In the genomic region with DNA sequence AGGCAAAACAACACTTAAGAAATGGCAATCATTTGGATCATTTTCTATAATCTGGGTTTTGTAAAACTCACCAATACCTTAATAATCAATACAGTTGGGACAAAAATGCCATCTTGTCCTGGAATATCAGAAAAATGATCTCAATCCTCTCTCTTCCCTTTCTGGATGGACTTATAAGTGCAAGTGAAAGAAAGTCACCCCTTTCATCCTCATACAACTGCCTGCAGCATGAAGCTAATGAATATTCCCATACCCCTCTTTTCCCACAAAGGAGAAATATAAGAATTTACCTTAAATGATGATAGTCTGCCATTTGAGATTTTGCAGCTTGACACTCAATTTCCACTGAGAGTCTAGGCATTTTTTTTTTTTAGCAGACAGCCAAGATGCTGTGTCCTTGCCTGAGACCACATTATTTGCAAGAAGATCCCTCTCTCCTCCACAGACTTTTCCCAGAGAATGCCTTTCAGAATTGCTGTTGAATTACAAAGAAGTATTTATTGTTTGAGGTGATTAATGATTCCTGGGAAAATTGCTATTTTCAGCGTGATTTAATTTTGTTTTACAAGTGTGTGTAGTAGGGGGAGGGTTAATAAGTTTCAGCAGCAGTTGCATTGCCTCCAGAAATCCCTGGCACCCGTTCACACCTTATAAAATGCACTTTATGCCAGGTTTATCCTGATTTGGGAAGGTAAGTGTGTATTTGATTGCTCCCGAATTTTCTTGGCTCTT, we compare ENCODE assay signal across 20 cellular contexts. TPM values are rescaled to one million over a fixed set of nuclear protein-coding genes. Genes with fewer than 3 reads are reported as not detected.
DNase-seq lines count a peak whose midpoint lies in the region; ATAC-seq and TF ChIP-seq lines count a peak whose summit lies in the region.
"Had no signal": no experiment of that assay in that cellular context is flagged by ENCODE, and none has a peak within 500 bp of the region (broad histone marks: within the 10 kb centered on the region; RNA-seq: fewer than 3 reads in every experiment).

No MANE protein-coding gene starts in this region.

- DNase-seq in colonic mucosa (peak; percentile 18), mesenchymal stem cell (no peak), sigmoid colon (no peak), dedifferentiated amniotic fluid mesenchymal stem cell (ENCODE audit: extremely low spot score) (no peak)
- no peak for DNase-seq in effector CD8-positive, alpha-beta T cell (lab: John Stamatoyannopoulos, UW)
- no peak for DNase-seq in stimulated activated CD4-positive, alpha-beta T cell treated with anti-CD3 and anti-CD28 coated beads, Interleukin-12 subunit alpha, Interleukin-12 subunit beta, amount 100 ng/mL, for 4 hours
- DNase-seq: C1 segment of cervical spinal cord, H7, Karpas-422, MG63, NCI-H1048, NCI-H1436, NCI-H1930, NCI-H226, NCI-H524, NCI-H82, PC-3 had no signal

- no peak overlapping the region for H2BK15ac ChIP-seq in mesenchymal stem cell (ENCODE audit: low read depth, poor library complexity, severe bottlenecking)

- no peak overlapping the region for H3K14ac ChIP-seq in mesenchymal stem cell (ENCODE audit: low read length in 2 of 2)

- H3K79me1 ChIP-seq in mesenchymal stem cell (replicated peaks; ENCODE audit: low read length, poor library complexity, severe bottlenecking): no peaks in the 10 kb centered on the region

- H3K36me3 ChIP-seq in colonic mucosa (no peaks in the 10 kb centered on the region), mesenchymal stem cell (ENCODE audit: control insufficient read depth in 1 of 2, insufficient read depth in 2 of 2, low read depth in 1 of 2, low read length in 2 of 2) (peaks cover 10 to 41% of the 10 kb centered on the region in 2 experiments), sigmoid colon (peaks cover 0 to 5% (median under 1%) of the 10 kb centered on the region in 4 donors)

- H2BK12ac ChIP-seq in mesenchymal stem cell (ENCODE audit: low read length in 2 of 2): no peak overlapping the region

- no peaks in the 10 kb centered on the region for H3K4me1 ChIP-seq in colonic mucosa
- H3K4me1 ChIP-seq in mesenchymal stem cell (ENCODE audit: control insufficient read depth, insufficient read depth, low read depth, low read length): peaks cover 21% of the 10 kb centered on the region
- H3K4me1 ChIP-seq in sigmoid colon: peaks cover 0 to 71% (median 55%) of the 10 kb centered on the region in 4 donors

- no peak overlapping the region for H4K8ac ChIP-seq in mesenchymal stem cell (ENCODE audit: low read length)

- no peak overlapping the region for H2BK5ac ChIP-seq in mesenchymal stem cell (ENCODE audit: low read depth, low read length, poor library complexity, severe bottlenecking)

- WGBS in mesenchymal stem cell: 5% methylated on average over 1 of the region's 3 CpGs
- 8 to 55% methylated on average over 3 of the region's 3 CpGs for WGBS in sigmoid colon, 2 donors

- H3K9ac ChIP-seq in colonic mucosa (ENCODE audit: low read depth in 2 of 2, low read length in 2 of 2): peak overlapping the region in 1 of 2 donors; percentile 44
- H3K9ac ChIP-seq in mesenchymal stem cell (ENCODE audit: low read length): peak overlapping the region; percentile 9

- intact Hi-C loops in colonic mucosa (cut with DNase I) (no loop called here), sigmoid colon (cut with DNase I) (no loop called here)

- H3K4me3 ChIP-seq in colonic mucosa (no peak overlapping the region), mesenchymal stem cell (ENCODE audit: insufficient read depth in 1 of 2, low read depth in 1 of 2, low read length in 2 of 2) (no peak overlapping the region), sigmoid colon (no peak overlapping the region)
- H3K4me3 ChIP-seq: MG63 had no signal

- no peak for TF ChIP-seq POLR2A in sigmoid colon (IDR thresholded peaks at IDR 0.05)

- H2BK120ac ChIP-seq in mesenchymal stem cell (ENCODE audit: low read depth, low read length): no peak overlapping the region

- H3K27ac ChIP-seq in colonic mucosa: no peak overlapping the region
- no peak overlapping the region for H3K27ac ChIP-seq in mesenchymal stem cell (ENCODE audit: low read length, poor library complexity, severe bottlenecking)
- H3K27ac ChIP-seq in sigmoid colon: peak overlapping the region; percentile 4 to 99 (median 92)
- H3K27ac ChIP-seq: RWPE1 had no signal

- no peak for TF ChIP-seq CTCF in colonic mucosa (IDR thresholded peaks at IDR 0.05)
- TF ChIP-seq CTCF in sigmoid colon (IDR thresholded peaks at IDR 0.05): no peak

- no peak overlapping the region for H3K4ac ChIP-seq in mesenchymal stem cell (ENCODE audit: low read depth in 1 of 2, low read length in 2 of 2)

- no peak overlapping the region for H2AFZ ChIP-seq in mesenchymal stem cell (ENCODE audit: low read depth, low read length)

- no peak overlapping the region for H2AK5ac ChIP-seq in mesenchymal stem cell (ENCODE audit: low read length, severe bottlenecking)

- H3K23ac ChIP-seq in mesenchymal stem cell (ENCODE audit: low read length in 2 of 2): no peak overlapping the region

- H3K9me3 ChIP-seq in colonic mucosa (no peaks in the 10 kb centered on the region), mesenchymal stem cell (ENCODE audit: control insufficient read depth, low read length) (no peaks in the 10 kb centered on the region), sigmoid colon (no peaks in the 10 kb centered on the region)
- H3K9me3 ChIP-seq: MG63 had no signal

- no peak for TF ChIP-seq EP300 in sigmoid colon (IDR thresholded peaks at IDR 0.05)

- no peak overlapping the region for H3K18ac ChIP-seq in mesenchymal stem cell (ENCODE audit: low read depth in 1 of 2, low read length in 2 of 2)

- ATAC-seq in GM21390 (IDR thresholded peaks at IDR 0.05; ENCODE audit: unreplicated experiment): no peak
- ATAC-seq: PC-3 had no signal

- H3K4me2 ChIP-seq in mesenchymal stem cell (ENCODE audit: low read length, poor library complexity, severe bottlenecking): no peak overlapping the region

- no peak overlapping the region for H4K91ac ChIP-seq in mesenchymal stem cell (ENCODE audit: low read length)

- H3K27me3 ChIP-seq in colonic mucosa (no peaks in the 10 kb centered on the region), mesenchymal stem cell (ENCODE audit: control insufficient read depth in 1 of 2, insufficient read depth in 1 of 2, low read length in 2 of 2) (no peaks in the 10 kb centered on the region), sigmoid colon (no peaks in the 10 kb centered on the region)
- H3K27me3 ChIP-seq: MG63 had no signal

RNA-seq across cellular contexts. Expression of gene HOXA4, which starts 3.8 kb away (rescaled TPM):
- total RNA-seq in colonic mucosa: 1 to 10 TPM; 3.3 to 4.5 TPM
- polyA plus RNA-seq in mesenchymal stem cell (2013, experiment 1 of 2): 0.91 TPM
- polyA plus RNA-seq in mesenchymal stem cell (2013, experiment 2 of 2): 1.1 TPM
- total RNA-seq in sigmoid colon: 1 to 10 TPM; 2.0 to 4.2 (median 2.9) TPM
- polyA plus RNA-seq in sigmoid colon: 1 to 10 TPM in 2 of 3 donors, not detected in 1; 1.8 to 4.8 TPM
- total RNA-seq: H7 had no signal
- polyA plus RNA-seq: IgD-negative memory B cell had no signal

RNA-seq across cellular contexts. Expression of gene HOXA5, which starts 16.7 kb away (rescaled TPM):
- total RNA-seq in colonic mucosa (10 to 100 TPM in 1 of 2 donors, 1 to 10 TPM in 1; 9.6 to 18.7 TPM), sigmoid colon (10 to 100 TPM in 3 of 4 donors, 1 to 10 TPM in 1; 9.2 to 12.2 (median 11.2) TPM)
- 2.0 TPM for polyA plus RNA-seq in mesenchymal stem cell (2013, experiment 1 of 2)
- 2.0 TPM for polyA plus RNA-seq in mesenchymal stem cell (2013, experiment 2 of 2)
- polyA plus RNA-seq in sigmoid colon: 10 to 100 TPM in 1 of 3 donors, 1 to 10 TPM in 2; 3.2 to 14.3 (median 7.8) TPM
- total RNA-seq: H7 had no signal
- polyA plus RNA-seq: IgD-negative memory B cell had no signal

RNA-seq across cellular contexts. Expression of gene HOXA6, which starts 20.8 kb away (rescaled TPM):
- total RNA-seq in colonic mucosa: 10 to 100 TPM; 10.9 to 29.6 TPM
- 0.62 TPM for polyA plus RNA-seq in mesenchymal stem cell (2013, experiment 1 of 2)
- polyA plus RNA-seq in mesenchymal stem cell (2013, experiment 2 of 2): 0.59 TPM
- total RNA-seq in sigmoid colon: 1 to 10 TPM; 4.2 to 10.0 (median 4.5) TPM
- 1 to 10 TPM in 2 of 3 donors, not detected in 1; 1.6 to 8.1 TPM for polyA plus RNA-seq in sigmoid colon
- total RNA-seq: H7 had no signal

RNA-seq across cellular contexts. Expression of gene HOXA2, which starts 24.3 kb away (rescaled TPM):
- total RNA-seq in colonic mucosa: 1 to 10 TPM; 1.8 to 2.4 TPM
- 0.51 TPM for polyA plus RNA-seq in mesenchymal stem cell (2013, experiment 1 of 2)
- polyA plus RNA-seq in mesenchymal stem cell (2013, experiment 2 of 2): 0.58 TPM
- total RNA-seq in sigmoid colon: 1 to 10 TPM; 1.6 to 4.3 (median 3.2) TPM
- polyA plus RNA-seq in sigmoid colon: 1 to 10 TPM in 1 of 3 donors, under 1 TPM in 2; 0.60 to 1.9 (median 0.69) TPM
- total RNA-seq: H7 had no signal
- polyA plus RNA-seq: IgD-negative memory B cell had no signal

RNA-seq across cellular contexts. Expression of gene HOXA3, which starts 25.6 kb away (rescaled TPM):
- total RNA-seq in colonic mucosa (10 to 100 TPM; 13.3 to 14.1 TPM), sigmoid colon (10 to 100 TPM in 2 of 4 donors, 1 to 10 TPM in 2; 4.9 to 20.8 (median 12.0) TPM)
- 0.39 TPM for polyA plus RNA-seq in mesenchymal stem cell (2013, experiment 1 of 2)
- 0.51 TPM for polyA plus RNA-seq in mesenchymal stem cell (2013, experiment 2 of 2)
- 10 to 100 TPM in 2 of 3 donors, 1 to 10 TPM in 1; 3.9 to 15.6 (median 10.3) TPM for polyA plus RNA-seq in sigmoid colon
- total RNA-seq: H7 had no signal
- polyA plus RNA-seq: IgD-negative memory B cell had no signal

Comparison
In these comparisons a context has a peak if more than half of its experiments do, and no peak if none do; other contexts are left out.
1. H3K27ac ChIP-seq: peak in sigmoid colon (4 of 4); none in colonic mucosa (single experiment) and mesenchymal stem cell (single experiment).